ENCODE assay signal across 29 cellular contexts in genomic region chr12:109421355-109422087, GRCh38.
"Had no signal": no experiment of that assay in that cellular context is flagged by ENCODE, and none has a peak within 500 bp of the region (broad histone marks: within the 10 kb centered on the region; RNA-seq: fewer than 3 reads in every experiment).

No MANE protein-coding gene starts in this region.

- H3K4me3 ChIP-seq: adrenal gland, SK-N-MC had no signal

- H3K4me1 ChIP-seq: adrenal gland had no signal

- FAIRE-seq: bronchial epithelial cell, TTC549 had no signal

- H3K27ac ChIP-seq: adrenal gland, SK-N-MC had no signal

- H3K36me3 Mint-ChIP-seq: activated naive CD8-positive, alpha-beta T cell treated with anti-CD3 and anti-CD28 coated beads, Interleukin-2, amount 10 ng/mL, durations not matched to agents 7 days and 5 days; T-cell had no signal

- H3K9me3 Mint-ChIP-seq: activated CD4-positive, alpha-beta T cell treated with anti-CD3 and anti-CD28 coated beads, Interleukin-2, amount 10 ng/mL, durations not matched to agents 24 days and 14 days; activated T-helper 17 cell treated with anti-CD3 and anti-CD28 coated beads, Interleukin-2, amount 50 U/mL, for 72 hours; T-cell had no signal

- H3K27ac Mint-ChIP-seq: activated B cell treated with CpG ODN at 0.5 μM for 24 hours; activated CD4-positive, alpha-beta T cell treated with anti-CD3 and anti-CD28 coated beads, Interleukin-2, amount 10 ng/mL, durations not matched to agents 24 days and 14 days; activated naive CD8-positive, alpha-beta T cell treated with anti-CD3 and anti-CD28 coated beads, Interleukin-2, amount 10 ng/mL, durations not matched to agents 7 days and 5 days; activated T-helper 17 cell treated with anti-CD3 and anti-CD28 coated beads, Interleukin-2, amount 50 U/mL, for 72 hours; T-cell had no signal

- H3K4me1 Mint-ChIP-seq: activated B cell treated with CpG ODN at 0.5 μM for 24 hours; activated CD4-positive, alpha-beta T cell treated with anti-CD3 and anti-CD28 coated beads, Interleukin-2, amount 10 ng/mL, durations not matched to agents 24 days and 14 days; activated naive CD8-positive, alpha-beta T cell treated with anti-CD3 and anti-CD28 coated beads, Interleukin-2, amount 10 ng/mL, durations not matched to agents 7 days and 5 days; activated T-helper 17 cell treated with anti-CD3 and anti-CD28 coated beads, Interleukin-2, amount 50 U/mL, for 72 hours; T-cell had no signal

- H3K9me3 ChIP-seq: adrenal gland had no signal

- H3K36me3 ChIP-seq: adrenal gland had no signal

- DNase-seq: activated B cell treated with CpG ODN at 0.5 μM for 24 hours; activated CD4-positive, alpha-beta T cell treated with anti-CD3 and anti-CD28 coated beads for 1 hour; activated CD4-positive, alpha-beta T cell treated with anti-CD3 and anti-CD28 coated beads, Interleukin-2, amount 10 ng/mL, durations not matched to agents 24 days and 14 days; activated CD4-positive, alpha-beta T cell treated with anti-CD3 and anti-CD28 coated beads, Interleukin-2, amount 50 U/mL, for 48 hours; activated naive CD4-positive, alpha-beta T cell treated with anti-CD3 and anti-CD28 coated beads, Interleukin-2, amount 50 U/mL, for 16 hours; activated naive CD8-positive, alpha-beta T cell treated with anti-CD3 and anti-CD28 coated beads, Interleukin-2, amount 10 ng/mL, durations not matched to agents 7 days and 5 days; activated T-cell treated with anti-CD3 and anti-CD28 coated beads for 4 hours; activated T-cell treated with anti-CD3 and anti-CD28 coated beads, Interleukin-2, amount 50 U/mL, for 48 hours; adrenal gland; aorta; central memory CD4-positive, alpha-beta T cell; NCI-H1048; NCI-H1417; NCI-H2029; NCI-H2107; NCI-H2171 treated with DMSO at 0.1 percent for 48 hours; NCI-H226; NCI-H526; NCI-H774; NK-92 treated with Interleukin-12 subunit alpha and Interleukin-12 subunit beta, amount 100 ng/mL, for 24 hours; OCI-M1; RPMI8226; T-cell; T-helper 2 cell; T1000 had no signal

- H3K4me3 Mint-ChIP-seq: activated B cell treated with CpG ODN at 0.5 μM for 24 hours; activated CD4-positive, alpha-beta T cell treated with anti-CD3 and anti-CD28 coated beads, Interleukin-2, amount 10 ng/mL, durations not matched to agents 24 days and 14 days; activated naive CD8-positive, alpha-beta T cell treated with anti-CD3 and anti-CD28 coated beads, Interleukin-2, amount 10 ng/mL, durations not matched to agents 7 days and 5 days; activated T-helper 17 cell treated with anti-CD3 and anti-CD28 coated beads, Interleukin-2, amount 50 U/mL, for 72 hours; T-cell had no signal
